8 cellular contexts compared by ENCODE assay signal in the genomic region with DNA sequence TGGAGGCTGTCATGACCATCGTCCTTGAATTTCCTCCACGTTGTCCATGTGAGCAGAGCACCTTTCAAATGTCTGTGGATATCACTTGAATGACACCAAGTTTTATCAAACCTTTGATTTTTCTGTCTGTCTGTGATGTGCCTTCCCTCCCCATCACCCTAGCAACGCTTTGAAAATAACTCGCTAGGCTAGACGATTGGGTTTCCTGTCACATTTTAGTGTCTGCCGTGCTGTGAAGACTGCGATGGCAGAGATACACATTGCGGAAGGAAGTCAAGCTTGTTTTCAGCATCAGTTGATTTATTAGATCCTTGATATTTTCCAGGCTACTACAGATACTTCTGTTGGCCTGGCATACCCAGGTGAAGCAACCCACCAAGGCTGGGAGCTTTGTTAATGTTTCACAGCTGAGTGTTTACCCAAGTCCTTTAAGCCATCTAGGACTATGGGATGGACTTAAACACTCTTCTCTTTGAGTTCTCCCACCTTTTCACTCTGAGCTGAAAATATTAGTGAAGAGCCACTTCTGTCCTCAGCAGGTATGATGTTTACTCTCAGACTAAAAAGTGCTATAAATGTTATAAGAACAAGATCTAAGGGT.
DNase-seq lines count a peak whose midpoint lies in the region; ATAC-seq and TF ChIP-seq lines count a peak whose summit lies in the region.

No MANE protein-coding gene starts in this region.

- H3K4me1 Mint-ChIP-seq in activated CD8-positive, alpha-beta T cell treated with anti-CD3 and anti-CD28 coated beads for 36 hours (ENCODE audit: low read depth): peaks cover 79% of the 10 kb centered on the region
- peaks cover 30% of the 10 kb centered on the region for H3K4me1 Mint-ChIP-seq in osteocyte (ENCODE audit: unreplicated experiment)

- H3K4me1 ChIP-seq in lower lobe of right lung: peaks cover 59% of the 10 kb centered on the region
- no peaks in the 10 kb centered on the region for H3K4me1 ChIP-seq in ovary (ENCODE audit: insufficient read depth)
- peaks cover 3 to 19% of the 10 kb centered on the region in 2 experiments; a peak in 2 of 4 replicates for H3K4me1 ChIP-seq in SK-N-SH (ENCODE audit: control insufficient read depth in 1 of 2, insufficient read depth in 2 of 2, low read depth in 1 of 2, low read length in 1 of 2)

- peaks cover 24% of the 10 kb centered on the region for H3K36me3 Mint-ChIP-seq in activated CD8-positive, alpha-beta T cell treated with anti-CD3 and anti-CD28 coated beads for 36 hours (ENCODE audit: low read depth)
- H3K36me3 Mint-ChIP-seq in osteocyte (ENCODE audit: unreplicated experiment): no peaks in the 10 kb centered on the region

- no peaks in the 10 kb centered on the region for H3K79me2 ChIP-seq in SK-N-SH (ENCODE audit: insufficient read depth)

- H3K4me3 Mint-ChIP-seq in activated CD8-positive, alpha-beta T cell treated with anti-CD3 and anti-CD28 coated beads for 36 hours: peak overlapping the region; percentile 73
- no peak overlapping the region for H3K4me3 Mint-ChIP-seq in osteocyte (ENCODE audit: unreplicated experiment)

- H3K36me3 ChIP-seq in lower lobe of right lung (no peaks in the 10 kb centered on the region), ovary (no peaks in the 10 kb centered on the region), SK-N-SH (replicated peaks in 1 of 2; ENCODE audit: control insufficient read depth in 1 of 2, insufficient read depth in 2 of 2, low read length in 1 of 2) (no peaks in the 10 kb centered on the region)

- peaks cover 3% of the 10 kb centered on the region for H3F3A ChIP-seq in SK-N-SH (replicated peaks; ENCODE audit: insufficient read depth)

- ATAC-seq in HG03565 (IDR thresholded peaks at IDR 0.05; ENCODE audit: unreplicated experiment) (peak; percentile 33), lower lobe of right lung (peak; percentile 87 to 90)
- ATAC-seq in activated CD8-positive, alpha-beta T cell treated with anti-CD3 and anti-CD28 coated beads for 36 hours: peak; percentile 70

- no peak for TF ChIP-seq EP300 in ovary (IDR thresholded peaks at IDR 0.05)
- no peak for TF ChIP-seq EP300 in SK-N-SH (IDR thresholded peaks at IDR 0.05; ENCODE audit: borderline replicate concordance in 1 of 2, low read depth in 1 of 2, low read length in 1 of 2)

- CTCF ChIA-PET in activated CD8-positive, alpha-beta T cell treated with anti-CD3 and anti-CD28 coated beads for 36 hours (lab: Charles Lee): interaction anchor here (0.9 to 1.6 kb wide), 3 partner anchors 9 to 95 kb away, joined by 3 to 4 read pairs (median 3); no protein-coding TSS in a partner anchor
- CTCF ChIA-PET in SK-N-SH (lab: Yijun Ruan, JAX): interaction anchor here (0.5 to 1.2 kb wide), 2 partner anchors 27 to 119 kb away, joined by 3 read pairs; no protein-coding TSS in a partner anchor

- H3K27me3 ChIP-seq in lower lobe of right lung (ENCODE audit: low read depth) (no peaks in the 10 kb centered on the region), ovary (no peaks in the 10 kb centered on the region), SK-N-SH (ENCODE audit: insufficient read depth) (no peaks in the 10 kb centered on the region)

- WGBS in ovary, 3 donors: 78 to 84% (median 80%) methylated on average over 8 of the region's 8 CpGs
- 96% methylated on average over 8 of the region's 8 CpGs for WGBS in SK-N-SH (ENCODE audit: low lambda C conversion rate)

- intact Hi-C loops in activated CD8-positive, alpha-beta T cell treated with anti-CD3 and anti-CD28 coated beads for 36 hours (cut with micrococcal nuclease): loop anchor here (10.0 kb wide), 1 partner anchor 99 kb away; no protein-coding TSS in a partner anchor
- intact Hi-C loops in lower lobe of right lung (cut with DNase I) (no loop called here), ovary (cut with DNase I) (no loop called here)

- H3K9me3 Mint-ChIP-seq in activated CD8-positive, alpha-beta T cell treated with anti-CD3 and anti-CD28 coated beads for 36 hours: peaks cover 14% of the 10 kb centered on the region
- no peaks in the 10 kb centered on the region for H3K9me3 Mint-ChIP-seq in osteocyte (ENCODE audit: unreplicated experiment)

- peak overlapping the region; percentile 90 for H3K27ac Mint-ChIP-seq in activated CD8-positive, alpha-beta T cell treated with anti-CD3 and anti-CD28 coated beads for 36 hours
- H3K27ac Mint-ChIP-seq in osteocyte (ENCODE audit: unreplicated experiment): no peak overlapping the region

- H3K4me3 ChIP-seq in lower lobe of right lung (no peak overlapping the region), ovary (no peak overlapping the region), SK-N-SH (ENCODE audit: low read depth in 2 of 2, low read length in 1 of 2) (no peak overlapping the region)

- H3K9me3 ChIP-seq in lower lobe of right lung (no peaks in the 10 kb centered on the region), ovary (no peaks in the 10 kb centered on the region), SK-N-SH (no peaks in the 10 kb centered on the region)

- DNase-seq in DMS153 (lab: John Stamatoyannopoulos, UW) (peak; percentile 89), lower lobe of right lung (no peak), ovary (no peak), NCI-H2171 treated with DMSO at 0.1 percent for 48 hours (lab: John Stamatoyannopoulos, UW) (no peak), osteocyte (ENCODE audit: extremely low spot score, unreplicated experiment) (no peak), SK-N-SH (no peak)
- peak; percentile 78 for DNase-seq in activated CD8-positive, alpha-beta T cell treated with anti-CD3 and anti-CD28 coated beads for 36 hours

- H2AFZ ChIP-seq in SK-N-SH (ENCODE audit: low read depth): no peak overlapping the region

- H3K9ac ChIP-seq in SK-N-SH: no peak overlapping the region

- H4K20me1 ChIP-seq in SK-N-SH (ENCODE audit: insufficient read depth): no peaks in the 10 kb centered on the region

- no peaks in the 10 kb centered on the region for H3K27me3 Mint-ChIP-seq in activated CD8-positive, alpha-beta T cell treated with anti-CD3 and anti-CD28 coated beads for 36 hours
- no peaks in the 10 kb centered on the region for H3K27me3 Mint-ChIP-seq in osteocyte (ENCODE audit: unreplicated experiment)

- POLR2A ChIA-PET in activated CD8-positive, alpha-beta T cell treated with anti-CD3 and anti-CD28 coated beads for 36 hours (lab: Charles Lee): interaction anchor here (0.9 to 2.1 kb wide), 4 partner anchors 9 to 161 kb away, joined by 3 to 6 read pairs (median 4); no protein-coding TSS in a partner anchor
- POLR2A ChIA-PET in SK-N-SH (lab: Yijun Ruan, JAX): no interaction called here

- no peak for TF ChIP-seq CTCF in activated CD8-positive, alpha-beta T cell treated with anti-CD3 and anti-CD28 coated beads for 36 hours (IDR thresholded peaks at IDR 0.05)
- TF ChIP-seq CTCF in lower lobe of right lung (IDR thresholded peaks at IDR 0.05): no peak
- no peak for TF ChIP-seq CTCF in ovary (IDR thresholded peaks at IDR 0.05)
- no peak for TF ChIP-seq CTCF in osteocyte (IDR thresholded peaks at IDR 0.05)
- no peak for TF ChIP-seq CTCF in SK-N-SH (IDR thresholded peaks at IDR 0.05)

- no peak overlapping the region for H3K4me2 ChIP-seq in SK-N-SH

- no peak for TF ChIP-seq POLR2A in ovary (IDR thresholded peaks at IDR 0.05)

- H3K9me2 ChIP-seq in SK-N-SH: no peaks in the 10 kb centered on the region

- H3K27ac ChIP-seq in lower lobe of right lung (peak overlapping the region; percentile 37), ovary (no peak overlapping the region), SK-N-SH (ENCODE audit: low read depth in 2 of 2, low read length in 1 of 2) (no peak overlapping the region)

- TF ChIP-seq RAD21 in SK-N-SH (IDR thresholded peaks at IDR 0.05; ENCODE audit: low read length): no peak

TF ChIP-seq in SK-N-SH, 30 proteins besides CTCF, POLR2A, EP300 and RAD21 (continues in another document):
- TF ChIP-seq ELF1 (IDR thresholded peaks at IDR 0.05) (no peak), EZH2phosphoT487 (IDR thresholded peaks at IDR 0.05; ENCODE audit: borderline replicate concordance, low read depth) (no peak), SMC3 (IDR thresholded peaks at IDR 0.05; ENCODE audit: low read depth, low read length) (no peak), FOXJ3 (CRISPR knock-in tag; IDR thresholded peaks at IDR 0.05) (no peak), GATA2 (CRISPR knock-in tag; IDR thresholded peaks at IDR 0.05) (no peak), GABPA (IDR thresholded peaks at IDR 0.05; ENCODE audit: low read depth) (no peak), POLR2AphosphoS5 (IDR thresholded peaks at IDR 0.05; ENCODE audit: low read depth, low read length) (no peak), RCOR1 (IDR thresholded peaks at IDR 0.05; ENCODE audit: low read length) (no peak), NRF1 (IDR thresholded peaks at IDR 0.05; ENCODE audit: low read depth, low read length) (no peak), MEF2A (IDR thresholded peaks at IDR 0.05; ENCODE audit: borderline replicate concordance, low read depth) (no peak), SIN3A (IDR thresholded peaks at IDR 0.05; ENCODE audit: borderline replicate concordance, low read depth, low read length) (no peak), REST (IDR thresholded peaks at IDR 0.05; ENCODE audit: low read depth, low read length) (no peak)

Comparison
In these comparisons a context has a peak if more than half of its experiments do, and no peak if none do; other contexts are left out.
1. DNase-seq: peak in DMS153 (single experiment) and activated CD8-positive, alpha-beta T cell treated with anti-CD3 and anti-CD28 coated beads for 36 hours (single experiment); none in lower lobe of right lung (single experiment), ovary (0 of 5), NCI-H2171 treated with DMSO at 0.1 percent for 48 hours (single experiment), osteocyte (single experiment) and SK-N-SH (single experiment).
2. ATAC-seq: peak in every context shown above with its lines; median percentile 88 in lower lobe of right lung; 70 in activated CD8-positive, alpha-beta T cell treated with anti-CD3 and anti-CD28 coated beads for 36 hours; 33 in HG03565.